ENCODE assay signal across 9 cellular contexts in the genomic region with DNA sequence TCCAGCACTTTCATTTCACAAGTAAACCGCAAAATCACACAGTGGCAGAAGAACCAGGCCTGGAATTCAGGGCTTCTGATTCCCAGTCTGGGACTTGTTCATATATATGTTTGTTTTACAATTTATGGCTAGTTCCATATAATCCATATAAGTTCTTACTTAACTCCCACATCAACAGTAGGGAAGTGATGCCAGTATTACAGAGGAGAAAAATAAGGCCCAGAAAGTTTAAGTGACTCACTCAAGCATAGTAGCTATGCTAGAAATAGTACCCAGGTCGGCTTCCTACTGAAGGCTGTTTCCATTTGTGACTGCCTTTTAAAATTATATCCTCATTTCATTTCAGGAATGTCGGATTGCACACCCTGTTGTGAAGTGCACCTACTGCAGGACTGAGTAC. TPM values are rescaled to one million over a fixed set of nuclear protein-coding genes. Genes with fewer than 3 reads are reported as not detected.
DNase-seq lines count a peak whose midpoint lies in the region; ATAC-seq, FAIRE-seq and TF ChIP-seq lines count a peak whose summit lies in the region.
"Had no signal": no experiment of that assay in that cellular context is flagged by ENCODE, and none has a peak within 500 bp of the region (broad histone marks: within the 10 kb centered on the region; RNA-seq: fewer than 3 reads in every experiment).

No MANE protein-coding gene starts in this region.

- DNase-seq in SIG-M5 treated with dmso at 0.1 percent for 504 hours (lab: John Stamatoyannopoulos, UW; ENCODE audit: unreplicated experiment) (peak; percentile 15), SIG-M5 (lab: John Stamatoyannopoulos, UW) (no peak), OCI-LY7 (ENCODE audit: low spot score) (peak; percentile 7), endothelial cell of umbilical vein (ENCODE audit: low read depth, low spot score) (peak; percentile 15), gastrocnemius medialis (no peak), HuH-7.5 (ENCODE audit: low spot score) (no peak)
- DNase-seq: 8988T had no signal

- H3K4me3 ChIP-seq in OCI-LY7 (ENCODE audit: low read depth, low read length, poor library complexity, severe bottlenecking) (peak overlapping the region; percentile 85), endothelial cell of umbilical vein (replicated peaks in 1 of 3; ENCODE audit: insufficient read depth in 1 of 3, low read depth in 1 of 3, low read length in 3 of 3) (peak overlapping the region in 1 of 3 experiments; percentile 92), gastrocnemius medialis (peak overlapping the region; percentile 69 to 92 (median 72))

- H3K9me2 ChIP-seq in OCI-LY7 (ENCODE audit: insufficient read depth, low read length): no peaks in the 10 kb centered on the region

- no peak for TF ChIP-seq CTCF in OCI-LY7 (conservative IDR thresholded peaks at IDR 0.05; ENCODE audit: low read length)
- TF ChIP-seq CTCF in endothelial cell of umbilical vein (IDR thresholded peaks at IDR 0.05; ENCODE audit: extremely low read depth in 1 of 2, insufficient read depth in 1 of 2, low read depth in 1 of 2, low read length in 2 of 2): no peak
- TF ChIP-seq CTCF in gastrocnemius medialis (IDR thresholded peaks at IDR 0.05 in 4 of 5, conservative IDR thresholded peaks at IDR 0.05 in 1 of 5): no peak

- no TSS peak for BruUV-seq in OCI-LY7 (replicated peaks; lab: Mats Ljungman, UMichigan)
- BruUV-seq in endothelial cell of umbilical vein (replicated peaks; lab: Mats Ljungman, UMichigan): no TSS peak

- POLR2A ChIA-PET in OCI-LY7 (lab: Charles Lee): interaction anchor here (0.7 kb wide), 1 partner anchor 342 kb away, joined by 3 read pairs; no protein-coding TSS in a partner anchor
- POLR2A ChIA-PET in endothelial cell of umbilical vein (lab: Charles Lee): interaction anchor here (0.6 kb wide), 1 partner anchor 30 kb away, joined by 3 read pairs; no protein-coding TSS in a partner anchor

- H3K27me3 ChIP-seq in endothelial cell of umbilical vein (ENCODE audit: control insufficient read depth in 2 of 2, insufficient read depth in 2 of 2, low read length in 2 of 2): no peaks in the 10 kb centered on the region
- H3K27me3 ChIP-seq in gastrocnemius medialis: no peaks in the 10 kb centered on the region

- H3K79me2 ChIP-seq in OCI-LY7 (ENCODE audit: insufficient read depth, low read depth, low read length) (peaks cover 8% of the 10 kb centered on the region; the same call in 1 of the 2 replicates), endothelial cell of umbilical vein (ENCODE audit: control insufficient read depth, insufficient read depth, low read length) (no peaks in the 10 kb centered on the region)

- CTCF ChIA-PET in OCI-LY7 (lab: Charles Lee; ENCODE audit: unreplicated experiment) (no interaction called here), endothelial cell of umbilical vein (lab: Charles Lee) (interaction anchor here (2.2 to 2.9 kb wide), 2 partner anchors 55 to 58 kb away, joined by 10 to 29 read pairs; a partner anchor contains a TSS)

- dilution Hi-C loops in endothelial cell of umbilical vein (cut with MboI; ENCODE audit: extremely low pct_ligation_motif_present, low sequenced_read_pairs): no loop called here

- in situ Hi-C loops in gastrocnemius medialis (cut with MboI; ENCODE audit: low sequenced_read_pairs in 4 of 4): no loop called here

- TF ChIP-seq POLR2A in endothelial cell of umbilical vein (IDR thresholded peaks at IDR 0.05; ENCODE audit: low read depth, low read length) (no peak), gastrocnemius medialis (IDR thresholded peaks at IDR 0.05) (no peak)

- H3K4me2 ChIP-seq in OCI-LY7 (ENCODE audit: low read length) (peak overlapping the region; percentile 95), endothelial cell of umbilical vein (ENCODE audit: insufficient read depth, low read length) (peak overlapping the region; percentile 99)

- no peak for FAIRE-seq in endothelial cell of umbilical vein (lab: Jason Lieb, UNC)

- ATAC-seq in gastrocnemius medialis (no peak), HG03565 (IDR thresholded peaks at IDR 0.05; ENCODE audit: unreplicated experiment) (no peak), GM19023 (IDR thresholded peaks at IDR 0.05; ENCODE audit: unreplicated experiment) (no peak)

- H2AFZ ChIP-seq in OCI-LY7 (ENCODE audit: low read length) (no peak overlapping the region), endothelial cell of umbilical vein (ENCODE audit: low read depth, low read length) (no peak overlapping the region)

- H3K9me3 ChIP-seq in OCI-LY7 (ENCODE audit: low read length): no peaks in the 10 kb centered on the region
- H3K9me3 ChIP-seq in endothelial cell of umbilical vein (replicated peaks; ENCODE audit: control insufficient read depth, insufficient read depth, low read length): no peaks in the 10 kb centered on the region
- H3K9me3 ChIP-seq in gastrocnemius medialis: no peaks in the 10 kb centered on the region

- H3K36me3 ChIP-seq in OCI-LY7 (ENCODE audit: insufficient read depth, low read length): peaks cover 26% of the 10 kb centered on the region
- H3K36me3 ChIP-seq in endothelial cell of umbilical vein (ENCODE audit: control insufficient read depth in 2 of 2, extremely low read depth in 1 of 2, insufficient read depth in 2 of 2, low read length in 2 of 2): no peaks in the 10 kb centered on the region
- peaks cover 0 to 37% of the 10 kb centered on the region in 2 donors for H3K36me3 ChIP-seq in gastrocnemius medialis

- no peaks in the 10 kb centered on the region for H3K9me1 ChIP-seq in endothelial cell of umbilical vein (replicated peaks; ENCODE audit: control insufficient read depth, extremely low read depth, insufficient read depth, low read length)

- intact Hi-C loops in OCI-LY7 (cut with micrococcal nuclease; ENCODE audit: unreplicated experiment): loop anchor here (5.0 kb wide), 1 partner anchor 45 kb away; a partner anchor contains a TSS
- intact Hi-C loops in endothelial cell of umbilical vein (cut with micrococcal nuclease): no loop called here
- intact Hi-C loops in gastrocnemius medialis (cut with DNase I; ENCODE audit: low total_unique reads): loop anchor here (5.0 kb wide), 3 partner anchors 235 to 405 kb away; a partner anchor contains a TSS

- peak overlapping the region; percentile 92 for H3K9ac ChIP-seq in endothelial cell of umbilical vein (replicated peaks; ENCODE audit: extremely low read depth, insufficient read depth, low read length)

- H3K4me1 ChIP-seq in OCI-LY7 (ENCODE audit: insufficient read depth, low read length, poor library complexity, severe bottlenecking) (peaks cover 19% of the 10 kb centered on the region), endothelial cell of umbilical vein (ENCODE audit: control insufficient read depth, extremely low read depth, insufficient read depth, low read length) (peaks cover 13% of the 10 kb centered on the region), gastrocnemius medialis (peaks cover 17 to 20% of the 10 kb centered on the region in 2 donors)

- no peak overlapping the region for H3K27ac ChIP-seq in OCI-LY7 (ENCODE audit: low read depth, low read length, poor library complexity, severe bottlenecking)
- H3K27ac ChIP-seq in endothelial cell of umbilical vein (ENCODE audit: insufficient read depth, low read depth, low read length): no peak overlapping the region
- H3K27ac ChIP-seq in gastrocnemius medialis: peak overlapping the region; percentile 88 to 97 (median 92)

- H4K20me1 ChIP-seq in OCI-LY7 (ENCODE audit: insufficient read depth, low read length): no peaks in the 10 kb centered on the region
- no peaks in the 10 kb centered on the region for H4K20me1 ChIP-seq in endothelial cell of umbilical vein (replicated peaks; ENCODE audit: control insufficient read depth, extremely low read depth, insufficient read depth, low read length)

TF ChIP-seq in endothelial cell of umbilical vein, 7 proteins besides CTCF, POLR2A, EP300 and RAD21:
- TF ChIP-seq MYC (IDR thresholded peaks at IDR 0.05; ENCODE audit: low read depth, low read length) (no peak), FOS (IDR thresholded peaks at IDR 0.05; ENCODE audit: borderline replicate concordance, insufficient read depth, low read length) (peak; percentile 11)

RNA-seq across cellular contexts. Expression of a gene that starts 1.4 kb away (rescaled TPM):
- total RNA-seq in OCI-LY7 (2014; rRNA removed; shearing (Covaris generic)): 18.6 and 24.6 TPM in 2 replicates
- 16.3 and 19.6 TPM in 2 replicates for total RNA-seq in OCI-LY7 (2022)
- 11.9 and 12.8 TPM in 2 replicates for total RNA-seq in endothelial cell of umbilical vein
- polyA plus RNA-seq in endothelial cell of umbilical vein: 1.8 and 1.9 TPM in 2 replicates
- polyA plus RNA-seq in endothelial cell of umbilical vein (2011; cell fraction: cytosol; rRNA removed): 3.6 and 4.1 TPM in 2 replicates
- polyA plus RNA-seq in endothelial cell of umbilical vein (2011; cell fraction: nucleus; rRNA removed): 5.6 and 9.1 TPM in 2 replicates
- 4.6 and 5.7 TPM in 2 replicates for polyA plus RNA-seq in endothelial cell of umbilical vein (2012)
- polyA minus RNA-seq in endothelial cell of umbilical vein: 4.0 and 4.8 TPM in 2 replicates
- polyA minus RNA-seq in endothelial cell of umbilical vein (2011; cell fraction: cytosol; rRNA and poly(A)+ RNA removed): 4.2 TPM
- 3.3 and 3.6 TPM in 2 replicates for polyA minus RNA-seq in endothelial cell of umbilical vein (2011; cell fraction: nucleus; rRNA and poly(A)+ RNA removed)
- 10 to 100 TPM in 3 of 4 donors, 1 to 10 TPM in 1; 9.4 to 20.0 (median 15.5) TPM for total RNA-seq in gastrocnemius medialis

RNA-seq across cellular contexts. Expression of a gene that starts 45.9 kb away (rescaled TPM):
- 17.2 and 19.8 TPM in 2 replicates for total RNA-seq in OCI-LY7 (2014; rRNA removed; shearing (Covaris generic))
- 29.7 and 30.1 TPM in 2 replicates for total RNA-seq in OCI-LY7 (2022)
- 83.8 and 90.3 TPM in 2 replicates for total RNA-seq in endothelial cell of umbilical vein
- polyA plus RNA-seq in endothelial cell of umbilical vein: 26.1 and 28.7 TPM in 2 replicates
- 26.7 and 30.0 TPM in 2 replicates for polyA plus RNA-seq in endothelial cell of umbilical vein (2011; cell fraction: cytosol; rRNA removed)
- polyA plus RNA-seq in endothelial cell of umbilical vein (2011; cell fraction: nucleus; rRNA removed): 75.1 and 101 TPM in 2 replicates
- 42.1 and 55.6 TPM in 2 replicates for polyA plus RNA-seq in endothelial cell of umbilical vein (2012)
- 37.5 and 39.0 TPM in 2 replicates for polyA minus RNA-seq in endothelial cell of umbilical vein
- 3.5 TPM for polyA minus RNA-seq in endothelial cell of umbilical vein (2011; cell fraction: cytosol; rRNA and poly(A)+ RNA removed)
- polyA minus RNA-seq in endothelial cell of umbilical vein (2011; cell fraction: nucleus; rRNA and poly(A)+ RNA removed): 49.3 and 68.0 TPM in 2 replicates
- total RNA-seq in gastrocnemius medialis: 10 to 100 TPM; 19.2 to 71.6 (median 31.2) TPM

RNA-seq across cellular contexts. Expression of a gene that starts 55.1 kb away (rescaled TPM):
- total RNA-seq in OCI-LY7 (2014; rRNA removed; shearing (Covaris generic)): 7.7 and 9.5 TPM in 2 replicates
- total RNA-seq in OCI-LY7 (2022) (6.0 and 6.8 TPM in 2 replicates), endothelial cell of umbilical vein (20.0 and 28.4 TPM in 2 replicates), gastrocnemius medialis (10 to 100 TPM in 3 of 4 donors, 1 to 10 TPM in 1; 7.7 to 25.1 (median 14.5) TPM)
- 47.9 and 58.0 TPM in 2 replicates for polyA plus RNA-seq in endothelial cell of umbilical vein
- polyA plus RNA-seq in endothelial cell of umbilical vein (2011; cell fraction: cytosol; rRNA removed): 26.7 and 34.0 TPM in 2 replicates
- polyA plus RNA-seq in endothelial cell of umbilical vein (2011; cell fraction: nucleus; rRNA removed): 8.5 and 9.4 TPM in 2 replicates
- polyA plus RNA-seq in endothelial cell of umbilical vein (2012): 44.2 and 57.6 TPM in 2 replicates
- polyA minus RNA-seq in endothelial cell of umbilical vein: 8.6 and 10.2 TPM in 2 replicates
- polyA minus RNA-seq in endothelial cell of umbilical vein (2011; cell fraction: cytosol; rRNA and poly(A)+ RNA removed): 24.3 TPM
- 1.9 and 2.3 TPM in 2 replicates for polyA minus RNA-seq in endothelial cell of umbilical vein (2011; cell fraction: nucleus; rRNA and poly(A)+ RNA removed)

Comparison
In these comparisons a context has a peak if more than half of its experiments do, and no peak if none do; other contexts are left out.
1. DNase-seq: peak in SIG-M5 treated with dmso at 0.1 percent for 504 hours (single experiment), OCI-LY7 (single experiment) and endothelial cell of umbilical vein (single experiment); none in SIG-M5 (single experiment), gastrocnemius medialis (0 of 2) and HuH-7.5 (single experiment).
2. H3K27ac ChIP-seq: peak in gastrocnemius medialis (4 of 4); none in OCI-LY7 (single experiment) and endothelial cell of umbilical vein (single experiment).